8 cellular contexts compared by ENCODE assay signal in the genomic region with DNA sequence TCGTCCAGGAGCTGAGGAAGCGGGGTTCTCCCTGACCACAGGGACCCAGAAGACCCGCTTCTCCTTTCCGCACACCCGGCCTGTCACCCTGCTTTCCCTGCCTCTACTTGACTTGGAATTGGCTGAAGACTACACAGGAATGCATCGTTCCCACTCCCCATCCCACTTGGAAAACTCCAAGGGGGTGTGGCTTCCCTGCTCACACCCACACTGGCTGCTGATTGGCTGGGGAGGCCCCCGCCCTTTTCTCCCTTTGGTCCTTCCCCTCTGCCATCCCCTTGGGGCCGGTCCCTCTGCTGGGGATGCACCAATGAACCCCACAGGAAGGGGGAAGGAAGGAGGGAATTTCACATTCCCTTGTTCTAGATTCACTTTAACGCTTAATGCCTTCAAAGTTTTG. TPM values are rescaled to one million over a fixed set of nuclear protein-coding genes. Genes with fewer than 3 reads are reported as not detected.
A peak's percentile ranks its signal among the peaks of the same experiment; 100 is the strongest.
DNase-seq lines count a peak whose midpoint lies in the region; ATAC-seq, FAIRE-seq and TF ChIP-seq lines count a peak whose summit lies in the region.

No MANE protein-coding gene starts in this region.

- intact Hi-C loops in left ventricle myocardium inferior (cut with micrococcal nuclease) = loop anchor here (10.0 kb wide), 2 partner anchors 49 to 119 kb away; no protein-coding TSS in a partner anchor
- intact Hi-C loops in CD4-positive, alpha-beta T cell (cut with DNase I, micrococcal nuclease) = no loop called here

- POLR2A ChIA-PET in CD4-positive, alpha-beta T cell (lab: Charles Lee) = no interaction called here

- H3K27me3 ChIP-seq in H7 (ENCODE audit: control insufficient read depth, insufficient read depth, low read length) (peaks cover 10% of the 10 kb centered on the region), left ventricle myocardium inferior (ENCODE audit: low read depth) (peaks cover 5% of the 10 kb centered on the region)
- no peaks in the 10 kb centered on the region for H3K27me3 ChIP-seq in CD4-positive, alpha-beta T cell (ENCODE audit: control insufficient read depth, insufficient read depth, low read length)

- DNase-seq in H7 = peak; percentile 95
- peak; percentile 83 for DNase-seq in SW480 (ENCODE audit: low spot score)
- peak; percentile 61 for DNase-seq in left ventricle myocardium inferior
- peak; percentile 22 for DNase-seq in stromal cell of bone marrow (ENCODE audit: low read depth)
- DNase-seq in CD4-positive, alpha-beta T cell = no peak

- peak; percentile 39 for FAIRE-seq in A204.1 (lab: Jason Lieb, UNC)

- peaks cover 59% of the 10 kb centered on the region for H3K36me3 Mint-ChIP-seq in CD4-positive, alpha-beta T cell (ENCODE audit: low read depth)

- H3K9me3 Mint-ChIP-seq in CD4-positive, alpha-beta T cell = no peaks in the 10 kb centered on the region

- peaks cover 2% of the 10 kb centered on the region for H3K9me3 ChIP-seq in left ventricle myocardium inferior (replicated peaks)
- no peaks in the 10 kb centered on the region for H3K9me3 ChIP-seq in CD4-positive, alpha-beta T cell (ENCODE audit: control insufficient read depth, low read length)

- peaks cover 47% of the 10 kb centered on the region for H3K4me1 ChIP-seq in left ventricle myocardium inferior

- peaks cover 18% of the 10 kb centered on the region for H3K36me3 ChIP-seq in H7 (replicated peaks; ENCODE audit: control insufficient read depth, insufficient read depth, low read length)
- H3K36me3 ChIP-seq in left ventricle myocardium inferior = peaks cover 54% of the 10 kb centered on the region

- peaks cover 23% of the 10 kb centered on the region for H3K4me1 Mint-ChIP-seq in CD4-positive, alpha-beta T cell (ENCODE audit: low read depth)

- H3K27me3 Mint-ChIP-seq in CD4-positive, alpha-beta T cell = no peaks in the 10 kb centered on the region

- ATAC-seq in HG02610 (IDR thresholded peaks at IDR 0.05; ENCODE audit: unreplicated experiment) (no peak), HG03521 (IDR thresholded peaks at IDR 0.05; ENCODE audit: unreplicated experiment) (no peak)
- no peak for ATAC-seq in CD4-positive, alpha-beta T cell (ENCODE audit: poor library complexity)

- peak; percentile 11 for TF ChIP-seq CTCF in left ventricle myocardium inferior (IDR thresholded peaks at IDR 0.05; ENCODE audit: borderline replicate concordance)
- no peak for TF ChIP-seq CTCF in CD4-positive, alpha-beta T cell (IDR thresholded peaks at IDR 0.05)

- H3K4me3 Mint-ChIP-seq in CD4-positive, alpha-beta T cell = no peak overlapping the region

- H3K4me3 ChIP-seq in H7 (ENCODE audit: insufficient read depth, low read depth, low read length) (no peak overlapping the region), left ventricle myocardium inferior (no peak overlapping the region)

- no peak overlapping the region for H3K27ac Mint-ChIP-seq in CD4-positive, alpha-beta T cell

- peak overlapping the region; percentile 74 for H3K27ac ChIP-seq in left ventricle myocardium inferior (replicated peaks)
- no peak overlapping the region for H3K27ac ChIP-seq in CD4-positive, alpha-beta T cell (ENCODE audit: low read depth, low read length)

- CTCF ChIA-PET in CD4-positive, alpha-beta T cell (lab: Charles Lee) = no interaction called here

RNA-seq across cellular contexts. Expression of gene VASP, which starts 18.9 kb away (rescaled TPM):
- total RNA-seq in H7 (2014; rRNA removed; shearing (Covaris generic)) = 103 and 130 TPM in 2 replicates
- total RNA-seq in left ventricle myocardium inferior = 32.8 TPM
- 10 to 100 TPM; 49.9 to 55.5 TPM for total RNA-seq in CD4-positive, alpha-beta T cell

RNA-seq across cellular contexts. Expression of gene PPM1N, which starts 27.9 kb away (rescaled TPM):
- 4.0 and 9.2 TPM in 2 replicates for total RNA-seq in H7 (2014; rRNA removed; shearing (Covaris generic))
- 0.19 TPM for total RNA-seq in left ventricle myocardium inferior
- 1 to 10 TPM; 3.3 to 3.5 TPM for total RNA-seq in CD4-positive, alpha-beta T cell

RNA-seq across cellular contexts. Expression of gene RTN2, which starts 29.3 kb away (rescaled TPM):
- 16.3 and 17.5 TPM in 2 replicates for total RNA-seq in H7 (2014; rRNA removed; shearing (Covaris generic))
- total RNA-seq in left ventricle myocardium inferior = 19.1 TPM
- total RNA-seq in CD4-positive, alpha-beta T cell = under 1 TPM; 0.60 to 0.70 TPM

RNA-seq across cellular contexts. Expression of gene FOSB, which starts 58.3 kb away (rescaled TPM):
- 1.6 and 10.3 TPM in 2 replicates for total RNA-seq in H7 (2014; rRNA removed; shearing (Covaris generic))
- total RNA-seq in left ventricle myocardium inferior = 0.33 TPM
- 100 to 1,000 TPM; 422 to 424 TPM for total RNA-seq in CD4-positive, alpha-beta T cell

RNA-seq across cellular contexts. Expression of gene OPA3, which starts 58.5 kb away (rescaled TPM):
- total RNA-seq in H7 (2014; rRNA removed; shearing (Covaris generic)) = 12.6 and 14.2 TPM in 2 replicates
- 25.3 TPM for total RNA-seq in left ventricle myocardium inferior
- total RNA-seq in CD4-positive, alpha-beta T cell = 1 to 10 TPM; 3.1 to 3.2 TPM

Comparison
In these comparisons a context has a peak if more than half of its experiments do, and no peak if none do; other contexts are left out.
1. DNase-seq: peak in H7 (single experiment), SW480 (single experiment), left ventricle myocardium inferior (single experiment) and stromal cell of bone marrow (single experiment); none in CD4-positive, alpha-beta T cell (0 of 10).
2. RNA of gene RTN2, which starts 29.3 kb away (total RNA-seq): 19.1 TPM in left ventricle myocardium inferior (single experiment) and 16.3 to 17.5 TPM in H7; 0.60 to 0.70 TPM in CD4-positive, alpha-beta T cell; every median in the first group is over 10 times any median in the second.